ENCODE assay signal across 16 cellular contexts in the genomic region with DNA sequence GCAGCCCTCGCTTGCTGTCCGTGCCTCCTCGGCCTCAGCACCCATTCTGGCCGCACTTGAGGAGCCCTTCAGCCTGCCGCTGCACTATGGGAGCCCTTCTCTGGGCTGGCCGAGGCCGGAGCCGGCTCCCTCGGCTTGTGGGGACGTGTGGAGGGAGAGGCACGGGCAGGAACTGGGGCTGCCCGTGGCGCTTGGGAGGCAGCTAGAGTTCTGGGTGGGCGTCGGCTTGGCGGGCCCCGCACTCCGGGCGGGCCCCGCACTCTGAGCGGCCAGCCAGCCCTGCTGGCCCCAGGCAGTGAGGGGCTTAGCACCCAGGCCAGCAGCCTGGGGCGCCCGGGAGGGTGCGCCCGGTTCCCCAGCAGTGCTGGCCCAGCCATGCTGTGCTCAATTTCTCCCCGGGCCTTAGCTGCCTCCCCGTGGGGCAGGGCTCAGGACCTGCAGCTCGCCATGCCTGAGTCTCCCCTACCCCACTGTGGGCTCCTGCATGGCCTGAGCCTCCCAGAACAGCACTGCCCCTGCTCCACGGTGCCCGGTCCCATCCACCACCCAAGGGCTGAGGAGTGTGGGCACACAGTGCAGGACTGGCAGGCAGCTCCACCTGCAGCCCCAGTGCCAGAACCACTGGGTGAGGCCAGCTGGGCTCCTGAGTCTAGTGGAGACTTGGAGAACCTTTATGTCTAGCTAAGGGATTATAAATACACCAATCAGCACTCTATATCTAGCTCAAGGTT.
DNase-seq lines count a peak whose midpoint lies in the region; ATAC-seq and TF ChIP-seq lines count a peak whose summit lies in the region.
"Had no signal": no experiment of that assay in that cellular context is flagged by ENCODE, and none has a peak within 500 bp of the region (broad histone marks: within the 10 kb centered on the region; RNA-seq: fewer than 3 reads in every experiment).

No MANE protein-coding gene starts in this region.

- TF ChIP-seq POLR2A in spleen (IDR thresholded peaks at IDR 0.05) (no peak), breast epithelium (IDR thresholded peaks at IDR 0.05) (no peak)

- H3K4me2 ChIP-seq in hepatocyte: no peak overlapping the region

- no peaks in the 10 kb centered on the region for H3K9me2 ChIP-seq in hepatocyte (replicated peaks; ENCODE audit: insufficient read depth)

- no peaks in the 10 kb centered on the region for H4K20me1 ChIP-seq in hepatocyte (ENCODE audit: insufficient read depth, poor library complexity, severe bottlenecking)

- intact Hi-C loops in right cardiac atrium (cut with DNase I) (no loop called here), cardiac septum (cut with DNase I) (no loop called here), spleen (cut with DNase I; ENCODE audit: low total_unique reads) (no loop called here), upper lobe of right lung (cut with DNase I) (no loop called here), breast epithelium (cut with DNase I; ENCODE audit: low total_unique reads) (no loop called here)

- WGBS in right cardiac atrium: 94% methylated on average over 30 of the region's 30 CpGs
- 93 to 97% (median 96%) methylated on average over 25 to 30 of the region's 30 CpGs for WGBS in spleen, 5 donors
- WGBS in hepatocyte (ENCODE audit: low lambda C conversion rate, missing lambda C conversion rate): 97% methylated on average over 29 of the region's 30 CpGs

- ATAC-seq in right cardiac atrium: peak in 1 of 2 donors; percentile 28
- ATAC-seq in upper lobe of right lung: peak; percentile 10

- TF ChIP-seq CTCF in spleen (IDR thresholded peaks at IDR 0.05 in 8 of 11, conservative IDR thresholded peaks at IDR 0.05 in 3 of 11): no peak
- no peak for TF ChIP-seq CTCF in upper lobe of right lung (IDR thresholded peaks at IDR 0.05)
- no peak for TF ChIP-seq CTCF in breast epithelium (IDR thresholded peaks at IDR 0.05)
- TF ChIP-seq CTCF in hepatocyte (IDR thresholded peaks at IDR 0.05; ENCODE audit: poor library complexity): no peak

- H3K27ac ChIP-seq in right cardiac atrium (ENCODE audit: low read length): no peak overlapping the region
- no peak overlapping the region for H3K27ac ChIP-seq in spleen
- H3K27ac ChIP-seq in upper lobe of right lung: no peak overlapping the region
- H3K27ac ChIP-seq in breast epithelium: no peak overlapping the region
- no peak overlapping the region for H3K27ac ChIP-seq in hepatocyte
- H3K27ac ChIP-seq: 22Rv1 had no signal

- H3K79me2 ChIP-seq in hepatocyte: no peaks in the 10 kb centered on the region

- no peaks in the 10 kb centered on the region for H3K36me3 ChIP-seq in spleen
- no peaks in the 10 kb centered on the region for H3K36me3 ChIP-seq in upper lobe of right lung
- no peaks in the 10 kb centered on the region for H3K36me3 ChIP-seq in breast epithelium
- no peaks in the 10 kb centered on the region for H3K36me3 ChIP-seq in hepatocyte (replicated peaks; ENCODE audit: insufficient read depth, low read depth)
- H3K36me3 ChIP-seq: HAP-1 had no signal

- H3K27me3 ChIP-seq in right cardiac atrium (ENCODE audit: control insufficient read depth, insufficient read depth) (no peaks in the 10 kb centered on the region), spleen (replicated peaks in 1 of 7) (no peaks in the 10 kb centered on the region), upper lobe of right lung (no peaks in the 10 kb centered on the region), breast epithelium (no peaks in the 10 kb centered on the region), hepatocyte (no peaks in the 10 kb centered on the region)

- H3K4me1 ChIP-seq in right cardiac atrium (ENCODE audit: control insufficient read depth, insufficient read depth, low read length) (no peaks in the 10 kb centered on the region), spleen (no peaks in the 10 kb centered on the region), upper lobe of right lung (no peaks in the 10 kb centered on the region), breast epithelium (no peaks in the 10 kb centered on the region), hepatocyte (ENCODE audit: insufficient read depth) (no peaks in the 10 kb centered on the region)
- H3K4me1 ChIP-seq: HAP-1 had no signal

- H2AFZ ChIP-seq in hepatocyte: no peak overlapping the region

- DNase-seq in right cardiac atrium: peak in 2 of 3 donors; percentile 12 to 37
- no peak for DNase-seq in cardiac septum (ENCODE audit: low spot score)
- DNase-seq in spleen: peak; percentile 60
- no peak for DNase-seq in upper lobe of right lung
- no peak for DNase-seq in breast epithelium (ENCODE audit: low spot score in 2 of 2)
- DNase-seq in hepatocyte (ENCODE audit: low spot score): no peak
- DNase-seq: C1 segment of cervical spinal cord; Calu3; CD4-positive, alpha-beta memory T cell; COR-L47; DMS153; DND-41; GOT3; HFFc6 had no signal

- no peak overlapping the region for H3K4me3 ChIP-seq in right cardiac atrium (ENCODE audit: low read length)
- no peak overlapping the region for H3K4me3 ChIP-seq in spleen
- H3K4me3 ChIP-seq in upper lobe of right lung: no peak overlapping the region
- no peak overlapping the region for H3K4me3 ChIP-seq in breast epithelium
- H3K4me3 ChIP-seq in hepatocyte: no peak overlapping the region
- H3K4me3 ChIP-seq: HAP-1 had no signal

- H3K9me3 ChIP-seq in right cardiac atrium (ENCODE audit: control insufficient read depth, low read length) (no peaks in the 10 kb centered on the region), spleen (peaks cover 0 to 30% (median 10%) of the 10 kb centered on the region in 8 donors), upper lobe of right lung (no peaks in the 10 kb centered on the region), breast epithelium (peaks cover 0 to 6% of the 10 kb centered on the region in 2 donors), hepatocyte (ENCODE audit: low read depth) (no peaks in the 10 kb centered on the region)
- H3K9me3 ChIP-seq: HAP-1 had no signal

Comparison
In these comparisons a context has a peak if more than half of its experiments do, and no peak if none do; other contexts are left out.
1. DNase-seq: peak in right cardiac atrium (2 of 3) and spleen (single experiment); none in cardiac septum (single experiment), upper lobe of right lung (single experiment), breast epithelium (0 of 2) and hepatocyte (single experiment).